9 cellular contexts compared by ENCODE assay signal in the genomic region with DNA sequence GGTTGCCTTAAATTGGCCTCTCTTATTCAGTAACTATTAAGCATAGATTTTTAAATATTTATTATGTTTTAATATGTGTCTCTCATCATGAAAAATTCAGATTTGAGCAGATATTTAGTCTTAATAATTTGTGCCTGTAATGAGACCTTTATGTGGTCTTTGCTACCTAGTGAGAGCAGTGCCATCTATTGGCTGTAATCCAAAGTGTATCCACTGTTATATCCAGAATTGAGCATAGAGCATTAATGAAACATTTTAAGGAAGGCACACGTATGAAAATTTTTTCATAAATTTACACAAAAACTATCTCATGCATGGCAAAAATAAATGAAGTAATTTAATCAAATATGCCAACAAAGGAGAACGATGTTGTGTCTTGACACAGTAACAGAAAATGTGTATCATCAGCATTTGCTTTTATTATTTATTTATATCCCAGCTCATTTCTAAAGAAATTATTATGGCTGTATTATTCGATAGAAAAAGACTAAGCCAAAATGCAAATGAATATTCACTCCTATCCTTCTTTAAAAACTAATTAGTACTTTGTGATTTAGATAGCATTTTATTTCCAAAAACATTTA.
A peak's percentile ranks its signal among the peaks of the same experiment; 100 is the strongest.
DNase-seq lines count a peak whose midpoint lies in the region; ATAC-seq, FAIRE-seq and TF ChIP-seq lines count a peak whose summit lies in the region.
"Had no signal": no experiment of that assay in that cellular context is flagged by ENCODE, and none has a peak within 500 bp of the region (broad histone marks: within the 10 kb centered on the region; RNA-seq: fewer than 3 reads in every experiment).

No MANE protein-coding gene starts in this region.

- H3K79me2 ChIP-seq in endothelial cell of umbilical vein (ENCODE audit: control insufficient read depth, insufficient read depth, low read length): no peaks in the 10 kb centered on the region

- CTCF ChIA-PET in activated CD4-positive, alpha-beta T cell treated with anti-CD3 and anti-CD28 coated beads, Interleukin-2, amount 10 ng/mL, durations not matched to agents 7 days and 5 days (lab: Charles Lee): interaction anchor here (0.6 to 0.7 kb wide), 2 partner anchors 263 to 1571 kb away, joined by 3 to 4 read pairs; no protein-coding TSS in a partner anchor
- CTCF ChIA-PET in endothelial cell of umbilical vein (lab: Charles Lee): interaction anchor here (0.7 to 2.2 kb wide), 13 partner anchors 10 to 707 kb away, joined by 3 to 9 read pairs (median 5); a partner anchor contains a TSS

- no peaks in the 10 kb centered on the region for H3K4me1 ChIP-seq in endothelial cell of umbilical vein (ENCODE audit: control insufficient read depth, extremely low read depth, insufficient read depth, low read length)

- no peak overlapping the region for H3K9ac ChIP-seq in endothelial cell of umbilical vein (replicated peaks; ENCODE audit: extremely low read depth, insufficient read depth, low read length)

- H3K27me3 Mint-ChIP-seq in activated CD4-positive, alpha-beta T cell treated with anti-CD3 and anti-CD28 coated beads, Interleukin-2, amount 10 ng/mL, durations not matched to agents 7 days and 5 days: no peaks in the 10 kb centered on the region
- H3K27me3 Mint-ChIP-seq in type B pancreatic cell: no peaks in the 10 kb centered on the region

- ATAC-seq in HG03060 (IDR thresholded peaks at IDR 0.05; ENCODE audit: low read depth, unreplicated experiment) (peak; percentile 55), GM19455 (IDR thresholded peaks at IDR 0.05; ENCODE audit: unreplicated experiment) (no peak)

- H3K9me3 Mint-ChIP-seq in activated CD4-positive, alpha-beta T cell treated with anti-CD3 and anti-CD28 coated beads, Interleukin-2, amount 10 ng/mL, durations not matched to agents 7 days and 5 days: no peaks in the 10 kb centered on the region
- no peaks in the 10 kb centered on the region for H3K9me3 Mint-ChIP-seq in type B pancreatic cell
- H3K9me3 Mint-ChIP-seq: activated naive CD8-positive, alpha-beta T cell treated with anti-CD3 and anti-CD28 coated beads, Interleukin-2, amount 10 ng/mL, durations not matched to agents 7 days and 5 days had no signal

- no peak overlapping the region for H3K4me2 ChIP-seq in endothelial cell of umbilical vein (ENCODE audit: insufficient read depth, low read length)

- TF ChIP-seq CTCF in endothelial cell of umbilical vein (IDR thresholded peaks at IDR 0.05; ENCODE audit: extremely low read depth in 1 of 2, insufficient read depth in 1 of 2, low read depth in 1 of 2, low read length in 2 of 2): peak in 1 of 2 donors; percentile 35
- TF ChIP-seq CTCF in type B pancreatic cell (conservative IDR thresholded peaks at IDR 0.05): peak; percentile 80

- H2AFZ ChIP-seq in endothelial cell of umbilical vein (ENCODE audit: low read depth, low read length): no peak overlapping the region

- no peak overlapping the region for H3K4me3 ChIP-seq in endothelial cell of umbilical vein (replicated peaks in 1 of 3; ENCODE audit: insufficient read depth in 1 of 3, low read depth in 1 of 3, low read length in 3 of 3)

- no peak overlapping the region for H3K27ac Mint-ChIP-seq in activated CD4-positive, alpha-beta T cell treated with anti-CD3 and anti-CD28 coated beads, Interleukin-2, amount 10 ng/mL, durations not matched to agents 7 days and 5 days
- no peak overlapping the region for H3K27ac Mint-ChIP-seq in type B pancreatic cell
- H3K27ac Mint-ChIP-seq: activated naive CD8-positive, alpha-beta T cell treated with anti-CD3 and anti-CD28 coated beads, Interleukin-2, amount 10 ng/mL, durations not matched to agents 7 days and 5 days had no signal

- H3K9me1 ChIP-seq in endothelial cell of umbilical vein (replicated peaks; ENCODE audit: control insufficient read depth, extremely low read depth, insufficient read depth, low read length): no peaks in the 10 kb centered on the region

- POLR2A ChIA-PET in activated CD4-positive, alpha-beta T cell treated with anti-CD3 and anti-CD28 coated beads, Interleukin-2, amount 10 ng/mL, durations not matched to agents 7 days and 5 days (lab: Charles Lee): no interaction called here
- POLR2A ChIA-PET in endothelial cell of umbilical vein (lab: Charles Lee): no interaction called here

- no peak for TF ChIP-seq POLR2A in endothelial cell of umbilical vein (IDR thresholded peaks at IDR 0.05; ENCODE audit: low read depth, low read length)

- peak; percentile 11 for DNase-seq in activated CD4-positive, alpha-beta T cell treated with anti-CD3 and anti-CD28 coated beads, Interleukin-2, amount 10 ng/mL, durations not matched to agents 7 days and 5 days
- DNase-seq in activated CD4-positive, alpha-beta T cell treated with anti-CD3 and anti-CD28 coated beads for 48 hours: no peak
- peak; percentile 64 for DNase-seq in NCI-H69 (lab: John Stamatoyannopoulos, UW)
- DNase-seq in endothelial cell of umbilical vein (ENCODE audit: low read depth, low spot score): peak; percentile 43
- no peak for DNase-seq in type B pancreatic cell (ENCODE audit: extremely low spot score, unreplicated experiment)
- no peak for DNase-seq in cortex of kidney (lab: John Stamatoyannopoulos, UW)
- DNase-seq: activated naive CD8-positive, alpha-beta T cell treated with anti-CD3 and anti-CD28 coated beads, Interleukin-2, amount 10 ng/mL, durations not matched to agents 7 days and 5 days had no signal

- no peak for FAIRE-seq in endothelial cell of umbilical vein (lab: Jason Lieb, UNC)

- BruUV-seq in endothelial cell of umbilical vein (replicated peaks; lab: Mats Ljungman, UMichigan): no TSS peak

- no peak overlapping the region for H3K27ac ChIP-seq in endothelial cell of umbilical vein (ENCODE audit: insufficient read depth, low read depth, low read length)

- dilution Hi-C loops in endothelial cell of umbilical vein (cut with MboI; ENCODE audit: extremely low pct_ligation_motif_present, low sequenced_read_pairs): no loop called here

- no peak overlapping the region for H3K4me3 Mint-ChIP-seq in activated CD4-positive, alpha-beta T cell treated with anti-CD3 and anti-CD28 coated beads, Interleukin-2, amount 10 ng/mL, durations not matched to agents 7 days and 5 days
- H3K4me3 Mint-ChIP-seq in type B pancreatic cell: no peak overlapping the region
- H3K4me3 Mint-ChIP-seq: activated naive CD8-positive, alpha-beta T cell treated with anti-CD3 and anti-CD28 coated beads, Interleukin-2, amount 10 ng/mL, durations not matched to agents 7 days and 5 days had no signal

- no peaks in the 10 kb centered on the region for H3K36me3 Mint-ChIP-seq in activated CD4-positive, alpha-beta T cell treated with anti-CD3 and anti-CD28 coated beads, Interleukin-2, amount 10 ng/mL, durations not matched to agents 7 days and 5 days (ENCODE audit: low read depth)
- H3K36me3 Mint-ChIP-seq in type B pancreatic cell: no peaks in the 10 kb centered on the region

- no peaks in the 10 kb centered on the region for H3K27me3 ChIP-seq in endothelial cell of umbilical vein (ENCODE audit: control insufficient read depth in 2 of 2, insufficient read depth in 2 of 2, low read length in 2 of 2)

- H3K4me1 Mint-ChIP-seq in activated CD4-positive, alpha-beta T cell treated with anti-CD3 and anti-CD28 coated beads, Interleukin-2, amount 10 ng/mL, durations not matched to agents 7 days and 5 days: no peaks in the 10 kb centered on the region
- no peaks in the 10 kb centered on the region for H3K4me1 Mint-ChIP-seq in type B pancreatic cell (ENCODE audit: unreplicated experiment)
- H3K4me1 Mint-ChIP-seq: activated naive CD8-positive, alpha-beta T cell treated with anti-CD3 and anti-CD28 coated beads, Interleukin-2, amount 10 ng/mL, durations not matched to agents 7 days and 5 days had no signal

- intact Hi-C loops in endothelial cell of umbilical vein (cut with micrococcal nuclease): loop anchor here (1.0 to 10.0 kb wide), 5 partner anchors 221 to 781 kb away; no protein-coding TSS in a partner anchor

- no peaks in the 10 kb centered on the region for H4K20me1 ChIP-seq in endothelial cell of umbilical vein (replicated peaks; ENCODE audit: control insufficient read depth, extremely low read depth, insufficient read depth, low read length)

- no peaks in the 10 kb centered on the region for H3K36me3 ChIP-seq in endothelial cell of umbilical vein (ENCODE audit: control insufficient read depth in 2 of 2, extremely low read depth in 1 of 2, insufficient read depth in 2 of 2, low read length in 2 of 2)

- no peaks in the 10 kb centered on the region for H3K9me3 ChIP-seq in endothelial cell of umbilical vein (replicated peaks; ENCODE audit: control insufficient read depth, insufficient read depth, low read length)

TF ChIP-seq in endothelial cell of umbilical vein, 7 proteins besides CTCF, POLR2A, EP300 and RAD21:
- TF ChIP-seq FOS (IDR thresholded peaks at IDR 0.05; ENCODE audit: borderline replicate concordance, insufficient read depth, low read length) (no peak), GATA2 (IDR thresholded peaks at IDR 0.05; ENCODE audit: insufficient read depth, insufficient read length, low read depth, low read length) (no peak)

Comparison
In these comparisons a context has a peak if more than half of its experiments do, and no peak if none do; other contexts are left out.
1. DNase-seq: peak in activated CD4-positive, alpha-beta T cell treated with anti-CD3 and anti-CD28 coated beads, Interleukin-2, amount 10 ng/mL, durations not matched to agents 7 days and 5 days (single experiment), NCI-H69 (single experiment) and endothelial cell of umbilical vein (single experiment); none in activated CD4-positive, alpha-beta T cell treated with anti-CD3 and anti-CD28 coated beads for 48 hours (single experiment), type B pancreatic cell (single experiment) and cortex of kidney (single experiment).